ENCODE assay signal across 1 cellular context in genomic region chr3:130529816-130530215, GRCh38.
TF ChIP-seq lines count a peak whose summit lies in the region.

No MANE protein-coding gene starts in this region.

TF ChIP-seq in K562, 482 proteins besides CTCF, POLR2A, EP300 and RAD21:
- TF ChIP-seq HOMEZ (CRISPR knock-in tag; IDR thresholded peaks at IDR 0.05) (no peak), KLF13 (tag; IDR thresholded peaks at IDR 0.05; ENCODE audit: borderline replicate concordance, low read depth) (no peak), RBM25 (IDR thresholded peaks at IDR 0.05; ENCODE audit: low read depth, low read length, severe bottlenecking) (no peak), ARNT (IDR thresholded peaks at IDR 0.05) (no peak), ZNF408 (CRISPR knock-in tag; IDR thresholded peaks at IDR 0.05; ENCODE audit: low read depth) (no peak), FOXJ2 (tag; IDR thresholded peaks at IDR 0.05) (no peak), SREBF2 (CRISPR knock-in tag; IDR thresholded peaks at IDR 0.05) (no peak)
TF ChIP-seq in K562: peak in this region for 0.
